Comparison of ENCODE assay signal across 10 cellular contexts in the genomic region with DNA sequence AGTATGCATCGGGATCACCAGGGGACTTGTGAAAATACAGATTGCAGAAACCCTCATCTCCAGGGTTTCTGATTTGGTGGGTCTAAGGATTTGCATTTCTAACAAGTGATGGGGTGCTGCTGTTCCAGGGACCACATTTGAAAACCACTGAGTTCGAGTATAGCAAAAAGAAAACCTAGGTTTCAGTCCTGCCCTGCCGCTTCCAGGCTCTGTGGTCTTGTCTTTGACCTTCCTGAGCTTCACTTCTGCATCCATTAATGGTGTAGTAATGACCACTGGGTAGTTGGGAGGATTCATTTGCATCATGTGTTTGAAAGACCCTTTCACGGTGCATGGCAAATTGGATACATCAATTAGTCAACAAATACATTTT. TPM values are rescaled to one million over a fixed set of nuclear protein-coding genes. Genes with fewer than 3 reads are reported as not detected.
"Had no signal": no experiment of that assay in that cellular context is flagged by ENCODE, and none has a peak within 500 bp of the region (broad histone marks: within the 10 kb centered on the region; RNA-seq: fewer than 3 reads in every experiment).

No MANE protein-coding gene starts in this region.

- H3K9me3 ChIP-seq: ovary had no signal

- ATAC-seq: activated CD4-positive, CD25-positive, alpha-beta regulatory T cell treated with anti-CD3 and anti-CD28 coated beads, Interleukin-2, amount 50 U/mL, for 24 hours; activated T-cell treated with anti-CD3 and anti-CD28 coated beads, Interleukin-2, amount 50 U/mL, for 4 hours; esophagus mucosa had no signal

- DNase-seq: activated CD4-positive, alpha-beta T cell treated with anti-CD3 and anti-CD28 coated beads, Interleukin-2, amount 50 U/mL, for 4 hours; activated gamma-delta T cell; activated T-cell treated with anti-CD3 and anti-CD28 coated beads, Interleukin-2, amount 50 U/mL, for 4 hours; brain microvascular endothelial cell; foreskin fibroblast; islet precursor cell; ovary had no signal

- H3K36me3 ChIP-seq: brain microvascular endothelial cell, ovary had no signal

- H3K27me3 ChIP-seq: brain microvascular endothelial cell, ovary had no signal

- H3K4me3 ChIP-seq: ovary had no signal

- H3K27ac ChIP-seq: brain microvascular endothelial cell had no signal

RNA-seq across cellular contexts. Expression of a gene that starts 15.5 kb away (rescaled TPM):
- polyA plus RNA-seq: neural cell had no signal
